9 cellular contexts compared by ENCODE assay signal in genomic region chr16:89315791-89316581, GRCh38.
DNase-seq lines count a peak whose midpoint lies in the region; TF ChIP-seq lines count a peak whose summit lies in the region.
"Had no signal": no experiment of that assay in that cellular context is flagged by ENCODE, and none has a peak within 500 bp of the region (broad histone marks: within the 10 kb centered on the region; RNA-seq: fewer than 3 reads in every experiment).

No MANE protein-coding gene starts in this region.

- H3K4me3 ChIP-seq in foreskin fibroblast (ENCODE audit: low read depth in 1 of 2, low read length in 2 of 2) = no peak overlapping the region
- H3K4me3 ChIP-seq: thoracic aorta had no signal

- TF ChIP-seq CTCF in foreskin fibroblast (IDR thresholded peaks at IDR 0.05; ENCODE audit: low read depth, low read length) = no peak

- peak; percentile 42 for DNase-seq in GM04503 (ENCODE audit: low read depth)
- DNase-seq in NOMO-1 (lab: John Stamatoyannopoulos, UW; ENCODE audit: unreplicated experiment in 2 of 2) = peak; percentile 42 to 55
- peak; percentile 57 for DNase-seq in activated T-cell treated with anti-CD3 and anti-CD28 coated beads for 4 hours
- peak; percentile 66 to 81 for DNase-seq in foreskin fibroblast
- peak; percentile 82 for DNase-seq in stimulated activated CD4-positive, alpha-beta T cell treated with anti-CD3 and anti-CD28 coated beads, Interleukin-15, amount 100 ng/mL, for 24 hours
- no peak for DNase-seq in NCI-H1092 (lab: John Stamatoyannopoulos, UW)
- DNase-seq in NCI-H187 (lab: John Stamatoyannopoulos, UW) = no peak
- DNase-seq in NCI-H1930 (lab: John Stamatoyannopoulos, UW) = no peak

Comparison
In these comparisons a context has a peak if more than half of its experiments do, and no peak if none do; other contexts are left out.
1. DNase-seq: peak in GM04503 (single experiment), NOMO-1 (2 of 2), activated T-cell treated with anti-CD3 and anti-CD28 coated beads for 4 hours (single experiment), foreskin fibroblast (2 of 2) and stimulated activated CD4-positive, alpha-beta T cell treated with anti-CD3 and anti-CD28 coated beads, Interleukin-15, amount 100 ng/mL, for 24 hours (single experiment); none in NCI-H1092 (single experiment), NCI-H187 (0 of 2) and NCI-H1930 (0 of 2).